In the genomic region with DNA sequence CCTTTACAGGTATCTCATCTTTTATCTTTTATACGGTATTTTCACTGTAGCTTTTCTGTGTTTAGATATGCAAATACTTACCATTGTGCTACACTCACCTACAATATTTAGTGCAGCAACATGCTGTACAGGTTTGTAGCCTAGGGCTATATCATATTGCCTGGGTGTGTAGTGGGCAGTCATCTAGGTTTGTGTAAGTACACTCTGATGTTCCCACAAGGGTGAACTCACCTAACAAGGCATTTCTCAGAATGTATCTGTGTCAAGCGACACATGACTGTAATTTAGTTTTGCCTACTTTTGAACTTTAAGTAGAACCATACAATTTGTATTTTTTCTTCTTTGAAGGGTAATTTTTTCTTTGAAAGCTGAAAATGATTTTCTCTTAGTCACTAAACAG, we compare ENCODE assay signal across 15 cellular contexts. TPM values are rescaled to one million over a fixed set of nuclear protein-coding genes. Genes with fewer than 3 reads are reported as not detected.
DNase-seq lines count a peak whose midpoint lies in the region; ATAC-seq and TF ChIP-seq lines count a peak whose summit lies in the region.
"Had no signal": no experiment of that assay in that cellular context is flagged by ENCODE, and none has a peak within 500 bp of the region (broad histone marks: within the 10 kb centered on the region; RNA-seq: fewer than 3 reads in every experiment).

No MANE protein-coding gene starts in this region.

- CTCF ChIA-PET in activated CD4-positive, alpha-beta T cell treated with anti-CD3 and anti-CD28 coated beads for 36 hours (lab: Charles Lee) = interaction anchor here (0.7 kb wide), 1 partner anchor 144 kb away, joined by 3 read pairs; no protein-coding TSS in a partner anchor

- no peaks in the 10 kb centered on the region for H3K27me3 ChIP-seq in neural progenitor cell
- H3K27me3 ChIP-seq: BLaER1 had no signal

- peaks cover 11% of the 10 kb centered on the region for H3F3A ChIP-seq in neural progenitor cell (ENCODE audit: low read depth)

- H3K9me3 ChIP-seq in neural progenitor cell (ENCODE audit: low read depth) = no peaks in the 10 kb centered on the region
- H3K9me3 ChIP-seq: BLaER1 had no signal

- H3K36me3 ChIP-seq in neural progenitor cell = no peaks in the 10 kb centered on the region

- POLR2A ChIA-PET in activated CD4-positive, alpha-beta T cell treated with anti-CD3 and anti-CD28 coated beads for 36 hours (lab: Charles Lee) = no interaction called here

- H3K36me3 Mint-ChIP-seq in activated CD4-positive, alpha-beta T cell treated with anti-CD3 and anti-CD28 coated beads for 36 hours (ENCODE audit: low read depth) = peaks cover 7% of the 10 kb centered on the region
- H3K36me3 Mint-ChIP-seq in activated CD4-positive, alpha-beta T cell treated with anti-CD3 and anti-CD28 coated beads, Interleukin-2, amount 10 ng/mL, durations not matched to agents 24 days and 14 days (ENCODE audit: low read depth) = peaks cover 8% of the 10 kb centered on the region
- H3K36me3 Mint-ChIP-seq in activated naive CD8-positive, alpha-beta T cell treated with anti-CD3 and anti-CD28 coated beads, Interleukin-2, amount 50 U/mL, for 24 hours (ENCODE audit: low read depth) = peaks cover 14% of the 10 kb centered on the region
- H3K36me3 Mint-ChIP-seq in activated naive CD8-positive, alpha-beta T cell treated with anti-CD3 and anti-CD28 coated beads for 36 hours = peaks cover 18% of the 10 kb centered on the region
- peaks cover 2% of the 10 kb centered on the region for H3K36me3 Mint-ChIP-seq in neural progenitor cell

- no peak overlapping the region for H2AFZ ChIP-seq in neural progenitor cell (replicated peaks)

- no peak overlapping the region for H3K4me3 ChIP-seq in neural progenitor cell
- H3K4me3 ChIP-seq: BLaER1 had no signal

- no peaks in the 10 kb centered on the region for H3K9me3 Mint-ChIP-seq in activated CD4-positive, alpha-beta T cell treated with anti-CD3 and anti-CD28 coated beads for 36 hours (ENCODE audit: low read depth)
- H3K9me3 Mint-ChIP-seq in activated CD4-positive, alpha-beta T cell treated with anti-CD3 and anti-CD28 coated beads, Interleukin-2, amount 10 ng/mL, durations not matched to agents 24 days and 14 days = no peaks in the 10 kb centered on the region
- H3K9me3 Mint-ChIP-seq in activated naive CD8-positive, alpha-beta T cell treated with anti-CD3 and anti-CD28 coated beads, Interleukin-2, amount 50 U/mL, for 24 hours = no peaks in the 10 kb centered on the region
- H3K9me3 Mint-ChIP-seq in activated naive CD8-positive, alpha-beta T cell treated with anti-CD3 and anti-CD28 coated beads for 36 hours = no peaks in the 10 kb centered on the region
- H3K9me3 Mint-ChIP-seq in neural progenitor cell = no peaks in the 10 kb centered on the region
- H3K9me3 Mint-ChIP-seq: CD4-positive, alpha-beta memory T cell; H9 had no signal

- H3K79me2 ChIP-seq in neural progenitor cell (ENCODE audit: low read depth) = no peaks in the 10 kb centered on the region

- peak; percentile 57 for ATAC-seq in activated CD4-positive, alpha-beta T cell treated with anti-CD3 and anti-CD28 coated beads for 36 hours
- peak; percentile 52 for ATAC-seq in activated naive CD8-positive, alpha-beta T cell treated with anti-CD3 and anti-CD28 coated beads, Interleukin-2, amount 50 U/mL, for 24 hours
- no peak for ATAC-seq in esophagus mucosa

- H3K4me1 Mint-ChIP-seq in activated CD4-positive, alpha-beta T cell treated with anti-CD3 and anti-CD28 coated beads for 36 hours = peaks cover 44% of the 10 kb centered on the region
- H3K4me1 Mint-ChIP-seq in activated CD4-positive, alpha-beta T cell treated with anti-CD3 and anti-CD28 coated beads, Interleukin-2, amount 10 ng/mL, durations not matched to agents 24 days and 14 days = peaks cover 36% of the 10 kb centered on the region
- peaks cover 39% of the 10 kb centered on the region for H3K4me1 Mint-ChIP-seq in activated naive CD8-positive, alpha-beta T cell treated with anti-CD3 and anti-CD28 coated beads, Interleukin-2, amount 50 U/mL, for 24 hours
- peaks cover 35% of the 10 kb centered on the region for H3K4me1 Mint-ChIP-seq in activated naive CD8-positive, alpha-beta T cell treated with anti-CD3 and anti-CD28 coated beads for 36 hours
- H3K4me1 Mint-ChIP-seq in neural progenitor cell = no peaks in the 10 kb centered on the region
- H3K4me1 Mint-ChIP-seq: CD14-positive monocyte had no signal

- H3K27me3 Mint-ChIP-seq in activated CD4-positive, alpha-beta T cell treated with anti-CD3 and anti-CD28 coated beads for 36 hours = no peaks in the 10 kb centered on the region
- no peaks in the 10 kb centered on the region for H3K27me3 Mint-ChIP-seq in activated CD4-positive, alpha-beta T cell treated with anti-CD3 and anti-CD28 coated beads, Interleukin-2, amount 10 ng/mL, durations not matched to agents 24 days and 14 days
- no peaks in the 10 kb centered on the region for H3K27me3 Mint-ChIP-seq in activated naive CD8-positive, alpha-beta T cell treated with anti-CD3 and anti-CD28 coated beads, Interleukin-2, amount 50 U/mL, for 24 hours
- H3K27me3 Mint-ChIP-seq in activated naive CD8-positive, alpha-beta T cell treated with anti-CD3 and anti-CD28 coated beads for 36 hours = no peaks in the 10 kb centered on the region
- H3K27me3 Mint-ChIP-seq in neural progenitor cell (ENCODE audit: insufficient read depth, low read depth) = no peaks in the 10 kb centered on the region
- H3K27me3 Mint-ChIP-seq: CD4-positive, alpha-beta memory T cell had no signal

- H3K4me2 ChIP-seq in neural progenitor cell = peak overlapping the region; percentile 16
- H3K4me2 ChIP-seq: BLaER1 had no signal

- no peaks in the 10 kb centered on the region for H4K20me1 ChIP-seq in neural progenitor cell (ENCODE audit: low read depth)
- H4K20me1 ChIP-seq: BLaER1 had no signal

- TF ChIP-seq CTCF in neural progenitor cell (IDR thresholded peaks at IDR 0.05) = no peak

- H3K4me1 ChIP-seq in neural progenitor cell = peaks cover 17% of the 10 kb centered on the region

- intact Hi-C loops in activated CD4-positive, alpha-beta T cell treated with anti-CD3 and anti-CD28 coated beads for 36 hours (cut with DNase I, micrococcal nuclease) = no loop called here
- intact Hi-C loops in activated CD4-positive, alpha-beta T cell treated with anti-CD3 and anti-CD28 coated beads, Interleukin-2, amount 10 ng/mL, durations not matched to agents 24 days and 14 days (cut with micrococcal nuclease) = no loop called here

- no peak overlapping the region for H3K27ac Mint-ChIP-seq in activated CD4-positive, alpha-beta T cell treated with anti-CD3 and anti-CD28 coated beads for 36 hours
- H3K27ac Mint-ChIP-seq in activated CD4-positive, alpha-beta T cell treated with anti-CD3 and anti-CD28 coated beads, Interleukin-2, amount 10 ng/mL, durations not matched to agents 24 days and 14 days = no peak overlapping the region
- no peak overlapping the region for H3K27ac Mint-ChIP-seq in activated naive CD8-positive, alpha-beta T cell treated with anti-CD3 and anti-CD28 coated beads, Interleukin-2, amount 50 U/mL, for 24 hours
- no peak overlapping the region for H3K27ac Mint-ChIP-seq in activated naive CD8-positive, alpha-beta T cell treated with anti-CD3 and anti-CD28 coated beads for 36 hours
- no peak overlapping the region for H3K27ac Mint-ChIP-seq in neural progenitor cell
- H3K27ac Mint-ChIP-seq: CD14-positive monocyte; CD4-positive, alpha-beta memory T cell had no signal

- H3K4me3 Mint-ChIP-seq in activated CD4-positive, alpha-beta T cell treated with anti-CD3 and anti-CD28 coated beads for 36 hours = no peak overlapping the region
- no peak overlapping the region for H3K4me3 Mint-ChIP-seq in activated CD4-positive, alpha-beta T cell treated with anti-CD3 and anti-CD28 coated beads, Interleukin-2, amount 10 ng/mL, durations not matched to agents 24 days and 14 days
- no peak overlapping the region for H3K4me3 Mint-ChIP-seq in activated naive CD8-positive, alpha-beta T cell treated with anti-CD3 and anti-CD28 coated beads, Interleukin-2, amount 50 U/mL, for 24 hours
- no peak overlapping the region for H3K4me3 Mint-ChIP-seq in activated naive CD8-positive, alpha-beta T cell treated with anti-CD3 and anti-CD28 coated beads for 36 hours
- H3K4me3 Mint-ChIP-seq in neural progenitor cell = no peak overlapping the region
- H3K4me3 Mint-ChIP-seq: CD14-positive monocyte; CD4-positive, alpha-beta memory T cell; H9 had no signal

- no peak for DNase-seq in activated CD4-positive, alpha-beta T cell treated with anti-CD3 and anti-CD28 coated beads for 36 hours
- DNase-seq in activated CD4-positive, alpha-beta T cell treated with anti-CD3 and anti-CD28 coated beads, Interleukin-2, amount 10 ng/mL, durations not matched to agents 24 days and 14 days = no peak
- DNase-seq in activated naive CD8-positive, alpha-beta T cell treated with anti-CD3 and anti-CD28 coated beads, Interleukin-2, amount 50 U/mL, for 24 hours = no peak
- no peak for DNase-seq in activated naive CD8-positive, alpha-beta T cell treated with anti-CD3 and anti-CD28 coated beads for 36 hours
- DNase-seq in neural progenitor cell (ENCODE audit: low spot score) = no peak
- DNase-seq in effector CD8-positive, alpha-beta T cell (lab: John Stamatoyannopoulos, UW) = no peak
- DNase-seq: 8988T; CD4-positive, alpha-beta memory T cell; DMS153; DMS79; GF-D8; H9 had no signal

- peak overlapping the region; percentile 88 for H3K27ac ChIP-seq in neural progenitor cell
- H3K27ac ChIP-seq: BLaER1 had no signal

- H3K9ac ChIP-seq in neural progenitor cell = no peak overlapping the region
- H3K9ac ChIP-seq: BLaER1 had no signal

RNA-seq across cellular contexts. Expression of a gene that starts 54.2 kb away (rescaled TPM):
- total RNA-seq in activated CD4-positive, alpha-beta T cell treated with anti-CD3 and anti-CD28 coated beads for 36 hours = not detected
- not detected in 2 replicates for total RNA-seq in activated CD4-positive, alpha-beta T cell treated with anti-CD3 and anti-CD28 coated beads, Interleukin-2, amount 10 ng/mL, durations not matched to agents 24 days and 14 days
- total RNA-seq in activated naive CD8-positive, alpha-beta T cell treated with anti-CD3 and anti-CD28 coated beads for 36 hours = not detected
- total RNA-seq in neural progenitor cell (ENCODE audit: low replicate concordance) = 0.24 and 0.28 TPM in 2 replicates
- not detected for total RNA-seq in esophagus mucosa
